ENCODE assay signal across 18 cellular contexts in genomic region chr3:57968499-57968898, GRCh38. TPM values are rescaled to one million over a fixed set of nuclear protein-coding genes. Genes with fewer than 3 reads are reported as not detected.
A peak's percentile ranks its signal among the peaks of the same experiment; 100 is the strongest.
DNase-seq lines count a peak whose midpoint lies in the region; ATAC-seq, FAIRE-seq and TF ChIP-seq lines count a peak whose summit lies in the region.
"Had no signal": no experiment of that assay in that cellular context is flagged by ENCODE, and none has a peak within 500 bp of the region (broad histone marks: within the 10 kb centered on the region; RNA-seq: fewer than 3 reads in every experiment).

No MANE protein-coding gene starts in this region.

- H3K4ac ChIP-seq in neuronal stem cell (ENCODE audit: low read length): no peak overlapping the region

- H3K4me1 Mint-ChIP-seq in activated CD4-positive, alpha-beta T cell treated with anti-CD3 and anti-CD28 coated beads for 36 hours: peaks cover 19% of the 10 kb centered on the region

- H3K4me3 Mint-ChIP-seq in activated CD4-positive, alpha-beta T cell treated with anti-CD3 and anti-CD28 coated beads for 36 hours: no peak overlapping the region
- H3K4me3 Mint-ChIP-seq: CD4-positive, CD25-positive, alpha-beta regulatory T cell had no signal

- H3K9me3 Mint-ChIP-seq in activated CD4-positive, alpha-beta T cell treated with anti-CD3 and anti-CD28 coated beads for 36 hours (ENCODE audit: low read depth): peaks cover 4% of the 10 kb centered on the region

- H3K4me1 ChIP-seq in A549: peaks cover 61% of the 10 kb centered on the region
- peaks cover 33% of the 10 kb centered on the region for H3K4me1 ChIP-seq in Panc1 (ENCODE audit: control insufficient read depth, insufficient read depth, low read length)
- peaks cover 4 to 12% of the 10 kb centered on the region in 2 donors for H3K4me1 ChIP-seq in neuronal stem cell (ENCODE audit: control insufficient read depth in 2 of 2, insufficient read depth in 1 of 2, low read depth in 1 of 2, low read length in 2 of 2)
- H3K4me1 ChIP-seq: BE2C had no signal

- H3K27me3 ChIP-seq in Panc1 (ENCODE audit: control insufficient read depth, insufficient read depth, low read length) (no peaks in the 10 kb centered on the region), neuronal stem cell (ENCODE audit: control insufficient read depth in 3 of 3, insufficient read depth in 3 of 3, low read depth in 1 of 3, low read length in 3 of 3) (no peaks in the 10 kb centered on the region)
- H3K27me3 ChIP-seq: BE2C had no signal

- H3K9ac ChIP-seq in neuronal stem cell (ENCODE audit: low read depth, low read length, poor library complexity): no peak overlapping the region

- H3K27me3 Mint-ChIP-seq in activated CD4-positive, alpha-beta T cell treated with anti-CD3 and anti-CD28 coated beads for 36 hours: peaks cover 1% of the 10 kb centered on the region

- peak overlapping the region; percentile 92 to 98 for H3K27ac ChIP-seq in A549
- peak overlapping the region; percentile 17; the same call in 1 of the 2 replicates for H3K27ac ChIP-seq in Panc1 (ENCODE audit: low read length)
- peak overlapping the region; percentile 100 for H3K27ac ChIP-seq in epithelial cell of prostate
- no peak overlapping the region for H3K27ac ChIP-seq in neuronal stem cell (replicated peaks; ENCODE audit: low read length)

- in situ Hi-C loops in Panc1 (cut with HindIII; ENCODE audit: low pct_unique_long_range_greater_than_20kb, low sequenced_read_pairs): no loop called here

- no peaks in the 10 kb centered on the region for H3K79me1 ChIP-seq in neuronal stem cell (ENCODE audit: low read depth, low read length)

- H3K23ac ChIP-seq in neuronal stem cell (ENCODE audit: low read depth, low read length, poor library complexity): no peak overlapping the region

- no peak overlapping the region for H3K14ac ChIP-seq in neuronal stem cell (ENCODE audit: low read length)

- no TSS peak for BruUV-seq in Panc1 (replicated peaks; lab: Mats Ljungman, UMichigan)

- no peak overlapping the region for H3K27ac Mint-ChIP-seq in activated CD4-positive, alpha-beta T cell treated with anti-CD3 and anti-CD28 coated beads for 36 hours
- H3K27ac Mint-ChIP-seq: CD4-positive, CD25-positive, alpha-beta regulatory T cell had no signal

- H3K4me3 ChIP-seq in A549: no peak overlapping the region
- H3K4me3 ChIP-seq in Panc1 (ENCODE audit: low read depth in 2 of 2, low read length in 2 of 2): no peak overlapping the region
- H3K4me3 ChIP-seq in neuronal stem cell (ENCODE audit: low read length in 2 of 2): no peak overlapping the region

- peak overlapping the region; percentile 23 for H2AK5ac ChIP-seq in neuronal stem cell (ENCODE audit: low read depth, low read length)

- H3K36me3 ChIP-seq in Panc1 (ENCODE audit: control insufficient read depth, insufficient read depth, low read length) (no peaks in the 10 kb centered on the region), neuronal stem cell (replicated peaks in 1 of 2; ENCODE audit: control insufficient read depth in 2 of 2, insufficient read depth in 2 of 2, low read length in 2 of 2) (no peaks in the 10 kb centered on the region)
- H3K36me3 ChIP-seq: BE2C had no signal

- no peak overlapping the region for H3K18ac ChIP-seq in neuronal stem cell (ENCODE audit: low read length)

- no peak for TF ChIP-seq RAD21 in A549 (conservative IDR thresholded peaks at IDR 0.05 in 1 of 2, IDR thresholded peaks at IDR 0.05 in 1 of 2)

- no peak for DNase-seq in A549 (ENCODE audit: low read depth in 1 of 2, low spot score in 1 of 2)
- DNase-seq in Panc1 (ENCODE audit: low read depth, low spot score): no peak
- no peak for DNase-seq in epithelial cell of prostate (ENCODE audit: low read depth, low spot score)
- no peak for DNase-seq in neuronal stem cell (ENCODE audit: low spot score)
- no peak for DNase-seq in activated CD4-positive, alpha-beta T cell treated with anti-CD3 and anti-CD28 coated beads for 36 hours
- DNase-seq: BE2C; CD4-positive, CD25-positive, alpha-beta regulatory T cell; COR-L47; GF-D8; NCI-H1436 treated with DMSO at 0.1 percent for 48 hours; NCI-H2029; NCI-H526; PC-3 had no signal

- FAIRE-seq in A549 (lab: Jason Lieb, UNC): no peak
- FAIRE-seq: GM19239, H1 had no signal

- CTCF ChIA-PET in A549 (lab: Yijun Ruan, JAX): interaction anchor here (0.9 kb wide), 1 partner anchor 17 kb away, joined by 4 read pairs; no protein-coding TSS in a partner anchor
- CTCF ChIA-PET in Panc1 (lab: Charles Lee): no interaction called here
- CTCF ChIA-PET in activated CD4-positive, alpha-beta T cell treated with anti-CD3 and anti-CD28 coated beads for 36 hours (lab: Charles Lee): interaction anchor here (0.6 to 1.0 kb wide), 2 partner anchors 178 to 209 kb away, joined by 3 to 4 read pairs; no protein-coding TSS in a partner anchor

- intact Hi-C loops in Panc1 (cut with micrococcal nuclease; ENCODE audit: unreplicated experiment): no loop called here
- intact Hi-C loops in activated CD4-positive, alpha-beta T cell treated with anti-CD3 and anti-CD28 coated beads for 36 hours (cut with DNase I, micrococcal nuclease): no loop called here

- WGBS in A549 (ENCODE audit: missing lambda C conversion rate): 94% methylated on average over 6 of the region's 6 CpGs
- WGBS in neuronal stem cell (ENCODE audit: extremely low coverage in 2 of 2, insufficient read length in 2 of 2, insufficient replicate concordance in 1 of 2), 2 donors: no CpG with 5 or more reads among the region's 6 CpGs

- H2BK120ac ChIP-seq in neuronal stem cell (ENCODE audit: low read depth, low read length): no peak overlapping the region

- TF ChIP-seq CTCF in A549 (IDR thresholded peaks at IDR 0.05) (no peak), Panc1 (IDR thresholded peaks at IDR 0.05) (no peak)

- no peak overlapping the region for H2BK5ac ChIP-seq in neuronal stem cell (ENCODE audit: low read length)

- TF ChIP-seq EP300 in A549 (IDR thresholded peaks at IDR 0.05): no peak

- no peak overlapping the region for H2AFZ ChIP-seq in neuronal stem cell (ENCODE audit: low read length)

- H2BK15ac ChIP-seq in neuronal stem cell (ENCODE audit: low read length): no peak overlapping the region

- H3K4me2 ChIP-seq in A549 (no peak overlapping the region; the same call in 2 of the 3 replicates), neuronal stem cell (ENCODE audit: insufficient read depth, low read length, poor library complexity, severe bottlenecking) (no peak overlapping the region)

- ATAC-seq in A549 (no peak), Panc1 (no peak), GM18498 (IDR thresholded peaks at IDR 0.05; ENCODE audit: unreplicated experiment) (no peak), GM21717 (IDR thresholded peaks at IDR 0.05; ENCODE audit: unreplicated experiment) (no peak)
- no peak for ATAC-seq in activated CD4-positive, alpha-beta T cell treated with anti-CD3 and anti-CD28 coated beads for 36 hours
- ATAC-seq: PC-3, Right ventricle myocardium inferior had no signal

- TF ChIP-seq POLR2A in A549 (IDR thresholded peaks at IDR 0.05; ENCODE audit: low read length): no peak

- POLR2A ChIA-PET in A549 (lab: Yijun Ruan, JAX) (no interaction called here), Panc1 (lab: Charles Lee) (no interaction called here)
- POLR2A ChIA-PET in activated CD4-positive, alpha-beta T cell treated with anti-CD3 and anti-CD28 coated beads for 36 hours (lab: Charles Lee): no interaction called here

- H4K8ac ChIP-seq in neuronal stem cell (ENCODE audit: low read depth, low read length): no peak overlapping the region

- H3K36me3 Mint-ChIP-seq in activated CD4-positive, alpha-beta T cell treated with anti-CD3 and anti-CD28 coated beads for 36 hours (ENCODE audit: low read depth): no peaks in the 10 kb centered on the region
- H3K36me3 Mint-ChIP-seq: CD4-positive, CD25-positive, alpha-beta regulatory T cell had no signal

- H3K9me3 ChIP-seq in A549 (no peaks in the 10 kb centered on the region), Panc1 (ENCODE audit: control insufficient read depth, insufficient read depth, low read depth, low read length) (no peaks in the 10 kb centered on the region), neuronal stem cell (replicated peaks in 1 of 2; ENCODE audit: control insufficient read depth in 2 of 2, insufficient read depth in 1 of 2, low read depth in 1 of 2, low read length in 2 of 2) (no peaks in the 10 kb centered on the region)
- H3K9me3 ChIP-seq: BE2C had no signal

- no peak overlapping the region for H4K91ac ChIP-seq in neuronal stem cell (ENCODE audit: low read depth, low read length, poor library complexity)

- no peak overlapping the region for H2BK12ac ChIP-seq in neuronal stem cell (ENCODE audit: low read length)

TF ChIP-seq in A549, 52 proteins besides CTCF, POLR2A, EP300 and RAD21 (continues in another document):
- TF ChIP-seq FOXS1 (CRISPR knock-in tag; IDR thresholded peaks at IDR 0.05) (no peak), MAFK (IDR thresholded peaks at IDR 0.05; ENCODE audit: partially characterized antibody) (no peak), HOXB5 (CRISPR knock-in tag; IDR thresholded peaks at IDR 0.05) (no peak), JUN (IDR thresholded peaks at IDR 0.05) (no peak), NFE2L2 (conservative IDR thresholded peaks at IDR 0.05; ENCODE audit: low read length) (no peak), BHLHE40 (IDR thresholded peaks at IDR 0.05; ENCODE audit: low read depth, low read length) (no peak), CHD2 (IDR thresholded peaks at IDR 0.05; ENCODE audit: low read length, partially characterized antibody) (no peak), ZNF302 (CRISPR knock-in tag; IDR thresholded peaks at IDR 0.05) (no peak), KDM1A (IDR thresholded peaks at IDR 0.05; ENCODE audit: low read depth) (no peak), RNF2 (IDR thresholded peaks at IDR 0.05; ENCODE audit: borderline replicate concordance, low read depth) (no peak), NPAS2 (CRISPR knock-in tag; IDR thresholded peaks at IDR 0.05; ENCODE audit: borderline replicate concordance) (no peak)
- TF ChIP-seq, protein P1, sequence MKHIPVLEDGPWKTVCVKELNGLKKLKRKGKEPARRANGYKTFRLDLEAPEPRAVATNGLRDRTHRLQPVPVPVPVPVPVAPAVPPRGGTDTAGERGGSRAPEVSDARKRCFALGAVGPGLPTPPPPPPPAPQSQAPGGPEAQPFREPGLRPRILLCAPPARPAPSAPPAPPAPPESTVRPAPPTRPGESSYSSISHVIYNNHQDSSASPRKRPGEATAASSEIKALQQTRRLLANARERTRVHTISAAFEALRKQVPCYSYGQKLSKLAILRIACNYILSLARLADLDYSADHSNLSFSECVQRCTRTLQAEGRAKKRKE (CRISPR knock-in tag; IDR thresholded peaks at IDR 0.05; ENCODE audit: low read depth): no peak

RNA-seq across cellular contexts. Expression of gene FLNB, which starts 39.7 kb away (rescaled TPM):
- 387 and 439 TPM in 2 replicates for polyA plus RNA-seq in A549 (2011; rRNA removed)
- polyA plus RNA-seq in A549 (2012; cell fraction: cytosol; rRNA removed): 153 and 161 TPM in 2 replicates
- 1,973 and 2,223 TPM in 2 replicates for polyA plus RNA-seq in A549 (2012; cell fraction: nucleus; rRNA removed)
- polyA plus RNA-seq in A549 (2017; fragmentation: RNase III; extraction: RNeasy Plus Mini Kit Qiagen cat#74134 plus additional on column Dnase treatment): 235 to 282 TPM (median 257 TPM) in 3 replicates
- 1,159 and 1,213 TPM in 2 replicates for polyA minus RNA-seq in A549 (2011; rRNA and poly(A)+ RNA removed)
- 309 TPM for total RNA-seq in Panc1 (2021; ENCODE audit: unreplicated experiment)
- polyA plus RNA-seq in Panc1 (2012; ENCODE audit: insufficient read length): 366 TPM
- 19.0 TPM for polyA plus RNA-seq in neuronal stem cell (2013, experiment 1 of 2)
- polyA plus RNA-seq in neuronal stem cell (2013, experiment 2 of 2): 20.1 TPM
- 10 to 100 TPM; 25.4 to 29.1 TPM for total RNA-seq in activated CD4-positive, alpha-beta T cell treated with anti-CD3 and anti-CD28 coated beads for 36 hours

Comparison
In these comparisons a context has a peak if more than half of its experiments do, and no peak if none do; other contexts are left out.
1. RNA of gene FLNB, which starts 39.7 kb away (total RNA-seq): 309 TPM in Panc1 (single experiment); 25.4 to 29.1 TPM in activated CD4-positive, alpha-beta T cell treated with anti-CD3 and anti-CD28 coated beads for 36 hours; every median in the first group is over 10 times any median in the second.